In the genomic region with DNA sequence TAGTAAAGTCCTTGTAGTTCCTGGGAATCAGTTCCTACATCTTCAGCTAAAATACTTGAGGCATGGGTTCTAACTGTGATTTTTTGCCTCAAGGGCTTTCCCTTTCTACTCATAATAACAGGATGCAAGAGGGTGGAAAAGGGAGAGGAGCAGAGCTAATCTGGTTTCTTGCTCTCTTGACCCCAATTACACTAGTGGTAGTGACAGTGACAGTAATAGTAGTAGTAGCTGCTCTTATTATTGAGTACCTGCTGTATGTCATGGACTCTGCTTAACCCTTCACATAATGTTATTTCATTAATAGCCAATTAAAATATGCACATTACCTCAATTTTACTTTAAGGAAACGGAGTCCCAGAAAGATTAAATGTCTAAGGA, we compare ENCODE assay signal across 15 cellular contexts.
DNase-seq lines count a peak whose midpoint lies in the region; ATAC-seq and TF ChIP-seq lines count a peak whose summit lies in the region.
"Had no signal": no experiment of that assay in that cellular context is flagged by ENCODE, and none has a peak within 500 bp of the region (broad histone marks: within the 10 kb centered on the region; RNA-seq: fewer than 3 reads in every experiment).

No MANE protein-coding gene starts in this region.

- ATAC-seq in CD4-positive, CD25-positive, alpha-beta regulatory T cell (ENCODE audit: low read depth in 2 of 2), result no peak
- peak; percentile 18 for ATAC-seq in GM19372 (IDR thresholded peaks at IDR 0.05; ENCODE audit: low read depth, unreplicated experiment)
- peak; percentile 8 for ATAC-seq in HG02884 (IDR thresholded peaks at IDR 0.05; ENCODE audit: unreplicated experiment)
- ATAC-seq in activated CD8-positive, alpha-beta T cell treated with anti-CD3 and anti-CD28 coated beads, Interleukin-2, amount 10 ng/mL, durations not matched to agents 7 days and 5 days, result peak; percentile 37

- no peaks in the 10 kb centered on the region for H3K36me3 Mint-ChIP-seq in CD4-positive, CD25-positive, alpha-beta regulatory T cell
- peaks cover 6% of the 10 kb centered on the region for H3K36me3 Mint-ChIP-seq in activated CD8-positive, alpha-beta T cell treated with anti-CD3 and anti-CD28 coated beads, Interleukin-2, amount 10 ng/mL, durations not matched to agents 7 days and 5 days (ENCODE audit: low read depth)
- H3K36me3 Mint-ChIP-seq in Caco-2 (ENCODE audit: insufficient read depth, unreplicated experiment), result no peaks in the 10 kb centered on the region

- H3K27me3 ChIP-seq in CD4-positive, CD25-positive, alpha-beta regulatory T cell (ENCODE audit: control insufficient read depth, insufficient read depth, low read length), result peaks cover 2% of the 10 kb centered on the region
- H3K27me3 ChIP-seq in Caco-2 (replicated peaks; ENCODE audit: control insufficient read depth, insufficient read depth, low read length), result no peaks in the 10 kb centered on the region

- no peak overlapping the region for H3K27ac ChIP-seq in CD4-positive, CD25-positive, alpha-beta regulatory T cell (ENCODE audit: insufficient read depth, low read length, poor library complexity, severe bottlenecking)
- H3K27ac ChIP-seq: epithelial cell of prostate had no signal

- CTCF ChIA-PET in activated CD8-positive, alpha-beta T cell treated with anti-CD3 and anti-CD28 coated beads, Interleukin-2, amount 10 ng/mL, durations not matched to agents 7 days and 5 days (lab: Charles Lee), result no interaction called here
- CTCF ChIA-PET in Caco-2 (lab: Charles Lee), result no interaction called here

- peaks cover 4 to 22% (median 16%) of the 10 kb centered on the region in 4 donors for H3K4me1 Mint-ChIP-seq in CD4-positive, CD25-positive, alpha-beta regulatory T cell
- peaks cover 20% of the 10 kb centered on the region for H3K4me1 Mint-ChIP-seq in activated CD8-positive, alpha-beta T cell treated with anti-CD3 and anti-CD28 coated beads, Interleukin-2, amount 10 ng/mL, durations not matched to agents 7 days and 5 days (ENCODE audit: low read depth)
- H3K4me1 Mint-ChIP-seq in Caco-2 (ENCODE audit: low read depth, unreplicated experiment), result peaks cover 16% of the 10 kb centered on the region

- BruUV-seq in Caco-2 (replicated peaks; lab: Mats Ljungman, UMichigan), result no TSS peak

- intact Hi-C loops in Caco-2 (cut with micrococcal nuclease; ENCODE audit: unreplicated experiment), result no loop called here

- TF ChIP-seq CTCF in Caco-2 (IDR thresholded peaks at IDR 0.05; ENCODE audit: insufficient read depth in 1 of 2, low read depth in 1 of 2, low read length in 1 of 2, severe bottlenecking in 1 of 2, unreplicated experiment in 1 of 2), result no peak

- DNase-seq in CD4-positive, CD25-positive, alpha-beta regulatory T cell, result no peak
- DNase-seq in activated CD8-positive, alpha-beta T cell treated with anti-CD3 and anti-CD28 coated beads, Interleukin-2, amount 10 ng/mL, durations not matched to agents 7 days and 5 days, result no peak
- no peak for DNase-seq in NCI-H526 treated with DMSO at 0.1 percent for 48 hours (lab: John Stamatoyannopoulos, UW)
- no peak for DNase-seq in NCI-H1092 (lab: John Stamatoyannopoulos, UW)
- no peak for DNase-seq in Caco-2
- DNase-seq in Kasumi-1 (lab: John Stamatoyannopoulos, UW), result no peak
- DNase-seq: AML-193; GDM1; midbrain; MM.1S; stimulated activated CD4-positive, alpha-beta T cell treated with anti-CD3 and anti-CD28 coated beads, Interleukin-4, amount 100 ng/mL, for 4 hours; substantia nigra had no signal

- H3K27ac Mint-ChIP-seq in CD4-positive, CD25-positive, alpha-beta regulatory T cell, result peak overlapping the region in 1 of 3 donors; percentile 68
- peak overlapping the region; percentile 68 for H3K27ac Mint-ChIP-seq in activated CD8-positive, alpha-beta T cell treated with anti-CD3 and anti-CD28 coated beads, Interleukin-2, amount 10 ng/mL, durations not matched to agents 7 days and 5 days
- no peak overlapping the region for H3K27ac Mint-ChIP-seq in Caco-2 (ENCODE audit: unreplicated experiment)

- no peaks in the 10 kb centered on the region for H3K36me3 ChIP-seq in CD4-positive, CD25-positive, alpha-beta regulatory T cell (ENCODE audit: control insufficient read depth, insufficient read depth, low read length)
- no peaks in the 10 kb centered on the region for H3K36me3 ChIP-seq in Caco-2 (ENCODE audit: control insufficient read depth, insufficient read depth, low read length)

- POLR2A ChIA-PET in activated CD8-positive, alpha-beta T cell treated with anti-CD3 and anti-CD28 coated beads, Interleukin-2, amount 10 ng/mL, durations not matched to agents 7 days and 5 days (lab: Charles Lee), result interaction anchor here (0.6 kb wide), 1 partner anchor 733 kb away, joined by 4 read pairs; no protein-coding TSS in a partner anchor
- POLR2A ChIA-PET in Caco-2 (lab: Charles Lee), result no interaction called here

- H3K27me3 Mint-ChIP-seq in CD4-positive, CD25-positive, alpha-beta regulatory T cell, result peaks cover 5% of the 10 kb centered on the region
- H3K27me3 Mint-ChIP-seq in activated CD8-positive, alpha-beta T cell treated with anti-CD3 and anti-CD28 coated beads, Interleukin-2, amount 10 ng/mL, durations not matched to agents 7 days and 5 days (ENCODE audit: low read depth), result no peaks in the 10 kb centered on the region
- peaks cover 5% of the 10 kb centered on the region for H3K27me3 Mint-ChIP-seq in Caco-2 (ENCODE audit: insufficient read depth, unreplicated experiment)

- peak overlapping the region; percentile 51 for H3K4me3 ChIP-seq in CD4-positive, CD25-positive, alpha-beta regulatory T cell (ENCODE audit: low read depth, low read length)
- no peak overlapping the region for H3K4me3 ChIP-seq in Caco-2 (ENCODE audit: low read depth, low read length)

- peaks cover 0 to 3% (median 2%) of the 10 kb centered on the region in 7 donors for H3K9me3 Mint-ChIP-seq in CD4-positive, CD25-positive, alpha-beta regulatory T cell
- no peaks in the 10 kb centered on the region for H3K9me3 Mint-ChIP-seq in activated CD8-positive, alpha-beta T cell treated with anti-CD3 and anti-CD28 coated beads, Interleukin-2, amount 10 ng/mL, durations not matched to agents 7 days and 5 days (ENCODE audit: insufficient read depth)
- H3K9me3 Mint-ChIP-seq in Caco-2 (ENCODE audit: unreplicated experiment), result no peaks in the 10 kb centered on the region

- peaks cover 4% of the 10 kb centered on the region for H3K4me1 ChIP-seq in CD4-positive, CD25-positive, alpha-beta regulatory T cell (ENCODE audit: control insufficient read depth, insufficient read depth, low read length, poor library complexity, severe bottlenecking)
- peaks cover 8% of the 10 kb centered on the region; the same call in 1 of the 2 replicates for H3K4me1 ChIP-seq in Caco-2

- H3K4me3 Mint-ChIP-seq in CD4-positive, CD25-positive, alpha-beta regulatory T cell, result peak overlapping the region in 2 of 4 donors; percentile 6 to 41
- H3K4me3 Mint-ChIP-seq in activated CD8-positive, alpha-beta T cell treated with anti-CD3 and anti-CD28 coated beads, Interleukin-2, amount 10 ng/mL, durations not matched to agents 7 days and 5 days, result no peak overlapping the region
- H3K4me3 Mint-ChIP-seq in Caco-2 (ENCODE audit: unreplicated experiment), result no peak overlapping the region

- no peaks in the 10 kb centered on the region for H3K9me3 ChIP-seq in CD4-positive, CD25-positive, alpha-beta regulatory T cell (ENCODE audit: control insufficient read depth in 2 of 2, low read length in 2 of 2)
- no peaks in the 10 kb centered on the region for H3K9me3 ChIP-seq in Caco-2

Comparison
In these comparisons a context has a peak if more than half of its experiments do, and no peak if none do; other contexts are left out.
1. ATAC-seq: peak in GM19372 (single experiment), HG02884 (single experiment) and activated CD8-positive, alpha-beta T cell treated with anti-CD3 and anti-CD28 coated beads, Interleukin-2, amount 10 ng/mL, durations not matched to agents 7 days and 5 days (single experiment); none in CD4-positive, CD25-positive, alpha-beta regulatory T cell (0 of 2).